8 cellular contexts compared by ENCODE assay signal in the genomic region with DNA sequence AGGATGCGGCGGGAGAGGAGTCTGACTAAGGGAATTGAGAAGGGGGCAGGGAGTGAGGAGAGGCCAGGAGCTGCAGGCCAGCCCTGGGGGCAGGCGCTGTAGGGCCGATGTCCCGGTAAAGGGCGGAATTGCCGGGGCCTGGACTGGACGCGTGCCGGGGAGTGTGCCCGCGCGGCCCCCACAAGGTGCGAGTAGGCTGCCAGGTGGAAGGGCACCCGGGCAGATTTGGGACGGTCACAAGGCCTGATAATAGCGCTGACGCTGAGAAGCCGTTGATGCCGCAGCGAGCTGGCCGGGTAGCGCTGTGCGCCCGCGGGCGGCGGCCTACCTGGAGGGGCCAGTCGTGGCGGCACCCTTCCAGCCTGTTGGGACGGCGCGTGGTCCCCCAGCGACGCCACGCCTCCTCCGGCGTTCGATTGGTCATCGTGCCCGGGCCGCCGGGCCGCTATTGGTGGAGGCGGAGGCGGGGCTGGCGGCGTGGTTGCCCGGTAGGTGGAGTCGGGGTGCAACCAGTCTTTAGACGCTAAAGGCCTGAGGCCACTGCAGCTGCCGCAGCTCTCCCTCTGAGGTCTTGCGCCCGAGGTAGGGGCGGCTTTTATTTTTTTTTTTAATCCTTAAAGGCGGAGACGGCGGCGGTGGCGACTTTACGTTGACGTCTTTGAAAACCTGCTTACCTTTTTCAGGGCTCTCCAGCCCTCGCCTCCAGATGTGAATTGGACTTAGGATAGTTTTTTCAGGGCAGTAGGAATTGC. TPM values are rescaled to one million over a fixed set of nuclear protein-coding genes. Genes with fewer than 3 reads are reported as not detected.
DNase-seq lines count a peak whose midpoint lies in the region; ATAC-seq and TF ChIP-seq lines count a peak whose summit lies in the region.

No MANE protein-coding gene starts in this region.

- H3K9me3 Mint-ChIP-seq in MCF 10A (ENCODE audit: unreplicated experiment) (no peaks in the 10 kb centered on the region), immature natural killer cell (no peaks in the 10 kb centered on the region)

- peaks cover 4% of the 10 kb centered on the region for H3K36me3 Mint-ChIP-seq in MCF 10A (ENCODE audit: insufficient read depth, unreplicated experiment)
- H3K36me3 Mint-ChIP-seq in immature natural killer cell, result peaks cover 0 to 7% (median 7%) of the 10 kb centered on the region in 3 donors

- ATAC-seq in GM18519 (IDR thresholded peaks at IDR 0.05; ENCODE audit: low FRiP score, unreplicated experiment), result peak; percentile 61
- peak; percentile 67 for ATAC-seq in HG03025 (IDR thresholded peaks at IDR 0.05; ENCODE audit: low FRiP score, unreplicated experiment)

- DNase-seq in SW480 (ENCODE audit: low spot score) (peak; percentile 90), MCF 10A (ENCODE audit: unreplicated experiment) (peak; percentile 93), immature natural killer cell (peak; percentile 96), hypothalamus (lab: John Stamatoyannopoulos, UW) (no peak), UCSD-AML1 (lab: John Stamatoyannopoulos, UW; ENCODE audit: unreplicated experiment) (no peak)
- peak; percentile 90 to 95 (median 92) for DNase-seq in stimulated activated CD4-positive, alpha-beta T cell treated with anti-CD3 and anti-CD28 coated beads, Interleukin-12 subunit alpha, Interleukin-12 subunit beta, amount 100 ng/mL, for 48 hours (ENCODE audit: low read depth in 2 of 3, low spot score in 1 of 3)

- H3K27ac Mint-ChIP-seq in MCF 10A (ENCODE audit: low read depth, unreplicated experiment) (peak overlapping the region; percentile 91), immature natural killer cell (peak overlapping the region; percentile 95 to 100 (median 99))

- CTCF ChIA-PET in MCF 10A (lab: Yijun Ruan, JAX), result interaction anchor here (0.7 to 1.7 kb wide), 5 partner anchors 11 to 578 kb away, joined by 3 to 4 read pairs (median 4); a partner anchor contains a TSS

- H3K4me3 Mint-ChIP-seq in MCF 10A (ENCODE audit: unreplicated experiment), result peak overlapping the region; percentile 91
- peak overlapping the region; percentile 93 to 99 (median 96) for H3K4me3 Mint-ChIP-seq in immature natural killer cell

- H3K27me3 Mint-ChIP-seq in MCF 10A (ENCODE audit: insufficient read depth, unreplicated experiment) (no peaks in the 10 kb centered on the region), immature natural killer cell (ENCODE audit: low read depth in 3 of 3) (peaks cover 2 to 16% (median 14%) of the 10 kb centered on the region in 3 donors)

- TF ChIP-seq CTCF in MCF 10A (IDR thresholded peaks at IDR 0.05; ENCODE audit: unreplicated experiment), result no peak

- no TSS peak for BruUV-seq in MCF 10A (replicated peaks; lab: Mats Ljungman, UMichigan)

- POLR2A ChIA-PET in MCF 10A (lab: Yijun Ruan, JAX), result interaction anchor here (0.6 to 7.9 kb wide), 8 partner anchors 9 to 1173 kb away, joined by 3 to 63 read pairs (median 4); a partner anchor contains a TSS

- H3K4me1 Mint-ChIP-seq in MCF 10A (ENCODE audit: insufficient read depth, unreplicated experiment) (peaks cover 30% of the 10 kb centered on the region), immature natural killer cell (peaks cover 57 to 73% of the 10 kb centered on the region in 2 donors)

- intact Hi-C loops in MCF 10A (cut with micrococcal nuclease), result loop anchor here (2.0 to 10.0 kb wide), 2 partner anchors 23 to 199 kb away; a partner anchor contains a TSS

RNA-seq across cellular contexts. Expression of a gene that starts 0.9 kb away (rescaled TPM):
- total RNA-seq in MCF 10A (2022), result 37.6 and 45.9 TPM in 2 replicates
- polyA plus RNA-seq in immature natural killer cell, result 10 to 100 TPM; 32.1 to 55.0 (median 37.8) TPM

RNA-seq across cellular contexts. Expression of a gene that starts 22.4 kb away (rescaled TPM):
- total RNA-seq in MCF 10A (2022), result 1,984 and 2,115 TPM in 2 replicates
- polyA plus RNA-seq in immature natural killer cell, result 100 to 1,000 TPM; 496 to 820 (median 547) TPM

RNA-seq across cellular contexts. Expression of a gene that starts 54.6 kb away (rescaled TPM):
- total RNA-seq in MCF 10A (2022), result not detected in 2 replicates
- 1 to 10 TPM in 2 of 3 donors, not detected in 1; 1.1 TPM for polyA plus RNA-seq in immature natural killer cell

Comparison
In these comparisons a context has a peak if more than half of its experiments do, and no peak if none do; other contexts are left out.
1. DNase-seq: peak in SW480 (single experiment), MCF 10A (single experiment), immature natural killer cell (3 of 3) and stimulated activated CD4-positive, alpha-beta T cell treated with anti-CD3 and anti-CD28 coated beads, Interleukin-12 subunit alpha, Interleukin-12 subunit beta, amount 100 ng/mL, for 48 hours (3 of 3); none in hypothalamus (0 of 51) and UCSD-AML1 (single experiment).